ENCODE assay signal across 1 cellular context in the genomic region with DNA sequence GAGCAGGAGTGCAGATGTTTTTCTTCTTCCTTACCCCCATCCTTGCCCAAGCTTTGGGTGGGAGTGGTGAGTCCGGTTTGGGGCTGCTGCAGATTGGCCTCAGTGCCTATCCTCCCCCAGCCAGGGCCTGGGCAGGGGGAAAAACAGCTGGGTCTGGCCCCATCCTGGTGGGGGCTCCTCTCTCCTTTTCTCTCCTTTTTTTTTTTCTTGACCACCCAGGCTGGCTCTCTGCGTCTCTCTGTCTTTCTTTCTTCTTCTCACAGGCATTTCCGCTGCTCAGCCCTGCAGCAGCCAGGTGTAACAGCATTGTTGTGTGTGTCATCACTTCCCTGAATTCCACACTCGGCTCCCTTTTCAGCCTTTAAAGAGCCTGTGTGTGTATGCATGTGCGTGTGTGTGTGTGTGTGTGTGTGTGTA.
TF ChIP-seq lines count a peak whose summit lies in the region.

No MANE protein-coding gene starts in this region.

TF ChIP-seq in GM23338, 12 proteins besides CTCF, POLR2A, EP300 and RAD21 (continued from another document):
- TF ChIP-seq, protein P1, sequence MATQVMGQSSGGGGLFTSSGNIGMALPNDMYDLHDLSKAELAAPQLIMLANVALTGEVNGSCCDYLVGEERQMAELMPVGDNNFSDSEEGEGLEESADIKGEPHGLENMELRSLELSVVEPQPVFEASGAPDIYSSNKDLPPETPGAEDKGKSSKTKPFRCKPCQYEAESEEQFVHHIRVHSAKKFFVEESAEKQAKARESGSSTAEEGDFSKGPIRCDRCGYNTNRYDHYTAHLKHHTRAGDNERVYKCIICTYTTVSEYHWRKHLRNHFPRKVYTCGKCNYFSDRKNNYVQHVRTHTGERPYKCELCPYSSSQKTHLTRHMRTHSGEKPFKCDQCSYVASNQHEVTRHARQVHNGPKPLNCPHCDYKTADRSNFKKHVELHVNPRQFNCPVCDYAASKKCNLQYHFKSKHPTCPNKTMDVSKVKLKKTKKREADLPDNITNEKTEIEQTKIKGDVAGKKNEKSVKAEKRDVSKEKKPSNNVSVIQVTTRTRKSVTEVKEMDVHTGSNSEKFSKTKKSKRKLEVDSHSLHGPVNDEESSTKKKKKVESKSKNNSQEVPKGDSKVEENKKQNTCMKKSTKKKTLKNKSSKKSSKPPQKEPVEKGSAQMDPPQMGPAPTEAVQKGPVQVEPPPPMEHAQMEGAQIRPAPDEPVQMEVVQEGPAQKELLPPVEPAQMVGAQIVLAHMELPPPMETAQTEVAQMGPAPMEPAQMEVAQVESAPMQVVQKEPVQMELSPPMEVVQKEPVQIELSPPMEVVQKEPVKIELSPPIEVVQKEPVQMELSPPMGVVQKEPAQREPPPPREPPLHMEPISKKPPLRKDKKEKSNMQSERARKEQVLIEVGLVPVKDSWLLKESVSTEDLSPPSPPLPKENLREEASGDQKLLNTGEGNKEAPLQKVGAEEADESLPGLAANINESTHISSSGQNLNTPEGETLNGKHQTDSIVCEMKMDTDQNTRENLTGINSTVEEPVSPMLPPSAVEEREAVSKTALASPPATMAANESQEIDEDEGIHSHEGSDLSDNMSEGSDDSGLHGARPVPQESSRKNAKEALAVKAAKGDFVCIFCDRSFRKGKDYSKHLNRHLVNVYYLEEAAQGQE (IDR thresholded peaks at IDR 0.05; ENCODE audit: unreplicated experiment) = no peak
- peak; percentile 72 for TF ChIP-seq CREB1 (CRISPR knock-in tag; IDR thresholded peaks at IDR 0.05; ENCODE audit: low read depth)
- no peak for TF ChIP-seq JUNB (IDR thresholded peaks at IDR 0.05; ENCODE audit: unreplicated experiment)
- no peak for TF ChIP-seq EZH2phosphoT487 (IDR thresholded peaks at IDR 0.05; ENCODE audit: unreplicated experiment)
- TF ChIP-seq EZH2 (IDR thresholded peaks at IDR 0.05; ENCODE audit: low read depth, unreplicated experiment) = no peak
- TF ChIP-seq, protein P2, sequence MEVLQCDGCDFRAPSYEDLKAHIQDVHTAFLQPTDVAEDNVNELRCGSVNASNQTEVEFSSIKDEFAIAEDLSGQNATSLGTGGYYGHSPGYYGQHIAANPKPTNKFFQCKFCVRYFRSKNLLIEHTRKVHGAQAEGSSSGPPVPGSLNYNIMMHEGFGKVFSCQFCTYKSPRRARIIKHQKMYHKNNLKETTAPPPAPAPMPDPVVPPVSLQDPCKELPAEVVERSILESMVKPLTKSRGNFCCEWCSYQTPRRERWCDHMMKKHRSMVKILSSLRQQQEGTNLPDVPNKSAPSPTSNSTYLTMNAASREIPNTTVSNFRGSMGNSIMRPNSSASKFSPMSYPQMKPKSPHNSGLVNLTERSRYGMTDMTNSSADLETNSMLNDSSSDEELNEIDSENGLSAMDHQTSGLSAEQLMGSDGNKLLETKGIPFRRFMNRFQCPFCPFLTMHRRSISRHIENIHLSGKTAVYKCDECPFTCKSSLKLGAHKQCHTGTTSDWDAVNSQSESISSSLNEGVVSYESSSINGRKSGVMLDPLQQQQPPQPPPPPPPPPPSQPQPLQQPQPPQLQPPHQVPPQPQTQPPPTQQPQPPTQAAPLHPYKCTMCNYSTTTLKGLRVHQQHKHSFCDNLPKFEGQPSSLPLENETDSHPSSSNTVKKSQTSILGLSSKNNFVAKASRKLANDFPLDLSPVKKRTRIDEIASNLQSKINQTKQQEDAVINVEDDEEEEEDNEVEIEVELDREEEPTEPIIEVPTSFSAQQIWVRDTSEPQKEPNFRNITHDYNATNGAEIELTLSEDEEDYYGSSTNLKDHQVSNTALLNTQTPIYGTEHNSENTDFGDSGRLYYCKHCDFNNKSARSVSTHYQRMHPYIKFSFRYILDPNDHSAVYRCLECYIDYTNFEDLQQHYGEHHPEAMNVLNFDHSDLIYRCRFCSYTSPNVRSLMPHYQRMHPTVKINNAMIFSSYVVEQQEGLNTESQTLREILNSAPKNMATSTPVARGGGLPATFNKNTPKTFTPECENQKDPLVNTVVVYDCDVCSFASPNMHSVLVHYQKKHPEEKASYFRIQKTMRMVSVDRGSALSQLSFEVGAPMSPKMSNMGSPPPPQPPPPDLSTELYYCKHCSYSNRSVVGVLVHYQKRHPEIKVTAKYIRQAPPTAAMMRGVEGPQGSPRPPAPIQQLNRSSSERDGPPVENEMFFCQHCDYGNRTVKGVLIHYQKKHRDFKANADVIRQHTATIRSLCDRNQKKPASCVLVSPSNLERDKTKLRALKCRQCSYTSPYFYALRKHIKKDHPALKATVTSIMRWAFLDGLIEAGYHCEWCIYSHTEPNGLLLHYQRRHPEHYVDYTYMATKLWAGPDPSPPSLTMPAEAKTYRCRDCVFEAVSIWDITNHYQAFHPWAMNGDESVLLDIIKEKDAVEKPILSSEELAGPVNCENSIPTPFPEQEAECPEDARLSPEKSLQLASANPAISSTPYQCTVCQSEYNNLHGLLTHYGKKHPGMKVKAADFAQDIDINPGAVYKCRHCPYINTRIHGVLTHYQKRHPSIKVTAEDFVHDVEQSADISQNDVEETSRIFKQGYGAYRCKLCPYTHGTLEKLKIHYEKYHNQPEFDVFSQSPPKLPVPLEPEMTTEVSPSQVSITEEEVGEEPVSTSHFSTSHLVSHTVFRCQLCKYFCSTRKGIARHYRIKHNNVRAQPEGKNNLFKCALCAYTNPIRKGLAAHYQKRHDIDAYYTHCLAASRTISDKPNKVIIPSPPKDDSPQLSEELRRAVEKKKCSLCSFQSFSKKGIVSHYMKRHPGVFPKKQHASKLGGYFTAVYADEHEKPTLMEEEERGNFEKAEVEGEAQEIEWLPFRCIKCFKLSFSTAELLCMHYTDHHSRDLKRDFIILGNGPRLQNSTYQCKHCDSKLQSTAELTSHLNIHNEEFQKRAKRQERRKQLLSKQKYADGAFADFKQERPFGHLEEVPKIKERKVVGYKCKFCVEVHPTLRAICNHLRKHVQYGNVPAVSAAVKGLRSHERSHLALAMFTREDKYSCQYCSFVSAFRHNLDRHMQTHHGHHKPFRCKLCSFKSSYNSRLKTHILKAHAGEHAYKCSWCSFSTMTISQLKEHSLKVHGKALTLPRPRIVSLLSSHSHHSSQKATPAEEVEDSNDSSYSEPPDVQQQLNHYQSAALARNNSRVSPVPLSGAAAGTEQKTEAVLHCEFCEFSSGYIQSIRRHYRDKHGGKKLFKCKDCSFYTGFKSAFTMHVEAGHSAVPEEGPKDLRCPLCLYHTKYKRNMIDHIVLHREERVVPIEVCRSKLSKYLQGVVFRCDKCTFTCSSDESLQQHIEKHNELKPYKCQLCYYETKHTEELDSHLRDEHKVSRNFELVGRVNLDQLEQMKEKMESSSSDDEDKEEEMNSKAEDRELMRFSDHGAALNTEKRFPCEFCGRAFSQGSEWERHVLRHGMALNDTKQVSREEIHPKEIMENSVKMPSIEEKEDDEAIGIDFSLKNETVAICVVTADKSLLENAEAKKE (CRISPR knock-in tag; IDR thresholded peaks at IDR 0.05) = no peak
- TF ChIP-seq POLR2AphosphoS5 (IDR thresholded peaks at IDR 0.05; ENCODE audit: low read depth) = peak; percentile 54
